In genomic region chr6:53721766-53722165, GRCh38 we compare ENCODE assay signal across 30 cellular contexts.
"Had no signal": no experiment of that assay in that cellular context is flagged by ENCODE, and none has a peak within 500 bp of the region (broad histone marks: within the 10 kb centered on the region; RNA-seq: fewer than 3 reads in every experiment).

No MANE protein-coding gene starts in this region.

- H3K27me3 ChIP-seq: adrenal gland, body of pancreas, brain microvascular endothelial cell, breast epithelium had no signal

- DNase-seq: activated B cell treated with CpG ODN at 0.5 μM for 24 hours; activated CD4-positive, alpha-beta memory T cell treated with anti-CD3 and anti-CD28 coated beads for 36 hours; activated CD4-positive, alpha-beta T cell treated with anti-CD3 and anti-CD28 coated beads for 4 hours; activated CD4-positive, alpha-beta T cell treated with anti-CD3 and anti-CD28 coated beads, Interleukin-2, amount 10 ng/mL, durations not matched to agents 24 days and 14 days; activated CD4-positive, alpha-beta T cell treated with anti-CD3 and anti-CD28 coated beads, Interleukin-2, amount 50 U/mL, for 1 hour; activated CD4-positive, alpha-beta T cell treated with anti-CD3 and anti-CD28 coated beads, Interleukin-2, amount 50 U/mL, for 4 hours; activated CD4-positive, CD25-positive, alpha-beta regulatory T cell treated with anti-CD3 and anti-CD28 coated beads, Interleukin-2, amount 50 U/mL, for 72 hours; activated CD8-positive, alpha-beta memory T cell treated with anti-CD3 and anti-CD28 coated beads, Interleukin-2, amount 50 U/mL, for 4 hours; activated CD8-positive, alpha-beta T cell treated with anti-CD3 and anti-CD28 coated beads for 36 hours; activated effector memory CD4-positive, alpha-beta T cell treated with anti-CD3 and anti-CD28 coated beads, Interleukin-2, amount 50 U/mL, for 16 hours; activated gamma-delta T cell treated with Interleukin-2 at 50 U/mL for 16 hours; activated naive CD4-positive, alpha-beta T cell; activated naive CD4-positive, alpha-beta T cell treated with anti-CD3 and anti-CD28 coated beads for 36 hours; activated naive CD4-positive, alpha-beta T cell treated with anti-CD3 and anti-CD28 coated beads, Interleukin-2, amount 50 U/mL, for 16 hours; activated naive CD8-positive, alpha-beta T cell treated with anti-CD3 and anti-CD28 coated beads for 36 hours; activated T-cell treated with anti-CD3 and anti-CD28 coated beads for 4 hours; activated T-cell treated with anti-CD3 and anti-CD28 coated beads, Interleukin-2, amount 50 U/mL, for 1 hour; activated T-cell treated with anti-CD3 and anti-CD28 coated beads, Interleukin-2, amount 50 U/mL, for 4 hours; activated T-cell treated with anti-CD3 and anti-CD28 coated beads, Interleukin-2, amount 50 U/mL, for 72 hours; adrenal gland; amniotic stem cell; aorta; body of pancreas; brain microvascular endothelial cell; central memory CD4-positive, alpha-beta T cell; T-helper 2 cell; T-helper 9 cell had no signal

- H3K4me1 ChIP-seq: adrenal gland, breast epithelium had no signal

- H3K4me3 ChIP-seq: adrenal gland, body of pancreas, breast epithelium had no signal

- H3K27ac ChIP-seq: adrenal gland, body of pancreas, brain microvascular endothelial cell, breast epithelium had no signal

- ATAC-seq: activated CD8-positive, alpha-beta T cell treated with anti-CD3 and anti-CD28 coated beads for 36 hours; activated naive CD4-positive, alpha-beta T cell treated with anti-CD3 and anti-CD28 coated beads, Interleukin-2, amount 50 U/mL, for 72 hours; activated T-cell treated with anti-CD3 and anti-CD28 coated beads, Interleukin-2, amount 50 U/mL, for 4 hours; activated T-cell treated with anti-CD3 and anti-CD28 coated beads, Interleukin-2, amount 50 U/mL, for 72 hours; activated T-helper 17 cell treated with anti-CD3 and anti-CD28 coated beads, Interleukin-2, amount 50 U/mL, for 72 hours; body of pancreas had no signal

- H3K9me3 ChIP-seq: adrenal gland, body of pancreas, breast epithelium had no signal

- H3K36me3 ChIP-seq: adrenal gland, brain microvascular endothelial cell, breast epithelium had no signal
